In genomic region chr11:612961-613300, GRCh38 we compare ENCODE assay signal across 1 cellular context.
TF ChIP-seq lines count a peak whose summit lies in the region.

No MANE protein-coding gene starts in this region.

TF ChIP-seq in K562, 482 proteins besides CTCF, POLR2A, EP300 and RAD21:
- TF ChIP-seq CREB1 (IDR thresholded peaks at IDR 0.05): no peak
- 0 out of 2 replicates have a peak, but pooled peaks have one; percentile 28 for TF ChIP-seq CREB1 (CRISPR knock-in tag; IDR thresholded peaks at IDR 0.05)
- TF ChIP-seq ZNF24 (IDR thresholded peaks at IDR 0.05): no peak
- no peak for TF ChIP-seq SIN3B (IDR thresholded peaks at IDR 0.05; ENCODE audit: low read depth)
- no peak for TF ChIP-seq ZNF3 (CRISPR knock-in tag; IDR thresholded peaks at IDR 0.05)
- TF ChIP-seq ZNF239 (CRISPR knock-in tag; IDR thresholded peaks at IDR 0.05): no peak
- no peak for TF ChIP-seq GABPA (tag; conservative IDR thresholded peaks at IDR 0.05; ENCODE audit: low read depth)
- TF ChIP-seq ZHX1 (conservative IDR thresholded peaks at IDR 0.05; ENCODE audit: low read length): no peak
- TF ChIP-seq YY1 (IDR thresholded peaks at IDR 0.05; ENCODE audit: borderline replicate concordance in 1 of 3, control insufficient read depth in 1 of 3, extremely low read depth in 1 of 3, insufficient read depth in 3 of 3, insufficient read length in 1 of 3, insufficient replicate concordance in 2 of 3, low read depth in 1 of 3, low read length in 2 of 3): no peak
- TF ChIP-seq POLR2G (IDR thresholded peaks at IDR 0.05; ENCODE audit: low read depth, low read length): peak; percentile 43; the same call in 1 of the 2 replicates
- TF ChIP-seq, protein P1, sequence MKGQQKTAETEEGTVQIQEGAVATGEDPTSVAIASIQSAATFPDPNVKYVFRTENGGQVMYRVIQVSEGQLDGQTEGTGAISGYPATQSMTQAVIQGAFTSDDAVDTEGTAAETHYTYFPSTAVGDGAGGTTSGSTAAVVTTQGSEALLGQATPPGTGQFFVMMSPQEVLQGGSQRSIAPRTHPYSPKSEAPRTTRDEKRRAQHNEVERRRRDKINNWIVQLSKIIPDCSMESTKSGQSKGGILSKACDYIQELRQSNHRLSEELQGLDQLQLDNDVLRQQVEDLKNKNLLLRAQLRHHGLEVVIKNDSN (CRISPR knock-in tag; IDR thresholded peaks at IDR 0.05): no peak
- no peak for TF ChIP-seq MYNN (IDR thresholded peaks at IDR 0.05)
- TF ChIP-seq MYNN (CRISPR knock-in tag; IDR thresholded peaks at IDR 0.05): no peak
- no peak for TF ChIP-seq KDM1A (IDR thresholded peaks at IDR 0.05)
- TF ChIP-seq KLF1 (tag; IDR thresholded peaks at IDR 0.05): no peak
- no peak for TF ChIP-seq NCOA2 (IDR thresholded peaks at IDR 0.05; ENCODE audit: partially characterized antibody in 2 of 2)
- no peak for TF ChIP-seq MAFK (IDR thresholded peaks at IDR 0.05; ENCODE audit: low read length)
- TF ChIP-seq L3MBTL2 (IDR thresholded peaks at IDR 0.05): 0 out of 2 replicates have a peak, but pooled peaks have one; percentile 42
- TF ChIP-seq HSF4 (CRISPR knock-in tag; IDR thresholded peaks at IDR 0.05; ENCODE audit: borderline replicate concordance): no peak
- no peak for TF ChIP-seq ELF4 (CRISPR knock-in tag; IDR thresholded peaks at IDR 0.05)
- TF ChIP-seq FOXA3 (CRISPR knock-in tag; conservative IDR thresholded peaks at IDR 0.05 in 1 of 2, IDR thresholded peaks at IDR 0.05 in 1 of 2): no peak
- no peak for TF ChIP-seq TAL1 (IDR thresholded peaks at IDR 0.05)
- TF ChIP-seq RUNX1 (IDR thresholded peaks at IDR 0.05; ENCODE audit: low read depth): no peak
- peak; percentile 34; the same call in 1 of the 2 replicates for TF ChIP-seq CBFB (CRISPR knock-in tag; IDR thresholded peaks at IDR 0.05)
- TF ChIP-seq, protein P2, sequence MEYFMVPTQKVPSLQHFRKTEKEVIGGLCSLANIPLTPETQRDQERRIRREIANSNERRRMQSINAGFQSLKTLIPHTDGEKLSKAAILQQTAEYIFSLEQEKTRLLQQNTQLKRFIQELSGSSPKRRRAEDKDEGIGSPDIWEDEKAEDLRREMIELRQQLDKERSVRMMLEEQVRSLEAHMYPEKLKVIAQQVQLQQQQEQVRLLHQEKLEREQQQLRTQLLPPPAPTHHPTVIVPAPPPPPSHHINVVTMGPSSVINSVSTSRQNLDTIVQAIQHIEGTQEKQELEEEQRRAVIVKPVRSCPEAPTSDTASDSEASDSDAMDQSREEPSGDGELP (CRISPR knock-in tag; IDR thresholded peaks at IDR 0.05; ENCODE audit: borderline replicate concordance): peak; percentile 38; the same call in 1 of the 2 replicates
- TF ChIP-seq, protein P3, sequence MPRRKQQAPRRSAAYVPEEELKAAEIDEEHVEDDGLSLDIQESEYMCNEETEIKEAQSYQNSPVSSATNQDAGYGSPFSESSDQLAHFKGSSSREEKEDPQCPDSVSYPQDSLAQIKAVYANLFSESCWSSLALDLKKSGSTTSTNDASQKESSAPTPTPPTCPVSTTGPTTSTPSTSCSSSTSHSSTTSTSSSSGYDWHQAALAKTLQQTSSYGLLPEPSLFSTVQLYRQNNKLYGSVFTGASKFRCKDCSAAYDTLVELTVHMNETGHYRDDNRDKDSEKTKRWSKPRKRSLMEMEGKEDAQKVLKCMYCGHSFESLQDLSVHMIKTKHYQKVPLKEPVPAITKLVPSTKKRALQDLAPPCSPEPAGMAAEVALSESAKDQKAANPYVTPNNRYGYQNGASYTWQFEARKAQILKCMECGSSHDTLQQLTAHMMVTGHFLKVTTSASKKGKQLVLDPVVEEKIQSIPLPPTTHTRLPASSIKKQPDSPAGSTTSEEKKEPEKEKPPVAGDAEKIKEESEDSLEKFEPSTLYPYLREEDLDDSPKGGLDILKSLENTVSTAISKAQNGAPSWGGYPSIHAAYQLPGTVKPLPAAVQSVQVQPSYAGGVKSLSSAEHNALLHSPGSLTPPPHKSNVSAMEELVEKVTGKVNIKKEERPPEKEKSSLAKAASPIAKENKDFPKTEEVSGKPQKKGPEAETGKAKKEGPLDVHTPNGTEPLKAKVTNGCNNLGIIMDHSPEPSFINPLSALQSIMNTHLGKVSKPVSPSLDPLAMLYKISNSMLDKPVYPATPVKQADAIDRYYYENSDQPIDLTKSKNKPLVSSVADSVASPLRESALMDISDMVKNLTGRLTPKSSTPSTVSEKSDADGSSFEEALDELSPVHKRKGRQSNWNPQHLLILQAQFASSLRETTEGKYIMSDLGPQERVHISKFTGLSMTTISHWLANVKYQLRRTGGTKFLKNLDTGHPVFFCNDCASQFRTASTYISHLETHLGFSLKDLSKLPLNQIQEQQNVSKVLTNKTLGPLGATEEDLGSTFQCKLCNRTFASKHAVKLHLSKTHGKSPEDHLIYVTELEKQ (CRISPR knock-in tag; IDR thresholded peaks at IDR 0.05): no peak
- no peak for TF ChIP-seq HOXB6 (CRISPR knock-in tag; IDR thresholded peaks at IDR 0.05; ENCODE audit: borderline replicate concordance)
- no peak for TF ChIP-seq RFX7 (CRISPR knock-in tag; IDR thresholded peaks at IDR 0.05)
- TF ChIP-seq ATF4 (CRISPR knock-in tag; IDR thresholded peaks at IDR 0.05): no peak
- TF ChIP-seq, protein P4, sequence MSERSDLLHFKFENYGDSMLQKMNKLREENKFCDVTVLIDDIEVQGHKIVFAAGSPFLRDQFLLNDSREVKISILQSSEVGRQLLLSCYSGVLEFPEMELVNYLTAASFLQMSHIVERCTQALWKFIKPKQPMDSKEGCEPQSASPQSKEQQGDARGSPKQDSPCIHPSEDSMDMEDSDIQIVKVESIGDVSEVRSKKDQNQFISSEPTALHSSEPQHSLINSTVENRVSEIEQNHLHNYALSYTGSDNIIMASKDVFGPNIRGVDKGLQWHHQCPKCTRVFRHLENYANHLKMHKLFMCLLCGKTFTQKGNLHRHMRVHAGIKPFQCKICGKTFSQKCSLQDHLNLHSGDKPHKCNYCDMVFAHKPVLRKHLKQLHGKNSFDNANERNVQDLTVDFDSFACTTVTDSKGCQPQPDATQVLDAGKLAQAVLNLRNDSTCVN (CRISPR knock-in tag; IDR thresholded peaks at IDR 0.05): no peak
- no peak for TF ChIP-seq DNMT1 (IDR thresholded peaks at IDR 0.05)
- TF ChIP-seq RCOR1 (IDR thresholded peaks at IDR 0.05; ENCODE audit: borderline replicate concordance in 1 of 2, low read depth in 2 of 2, low read length in 2 of 2): no peak
- TF ChIP-seq GTF2A2 (tag; IDR thresholded peaks at IDR 0.05): no peak
- no peak for TF ChIP-seq SUPT5H (IDR thresholded peaks at IDR 0.05)
- no peak for TF ChIP-seq U2AF2 (optimal IDR thresholded peaks at IDR 0.05; ENCODE audit: low read depth, low read length)
